In genomic region chr4:123643691-123644090, GRCh38 we compare ENCODE assay signal across 22 cellular contexts.
DNase-seq lines count a peak whose midpoint lies in the region; ATAC-seq and TF ChIP-seq lines count a peak whose summit lies in the region.
"Had no signal": no experiment of that assay in that cellular context is flagged by ENCODE, and none has a peak within 500 bp of the region (broad histone marks: within the 10 kb centered on the region; RNA-seq: fewer than 3 reads in every experiment).

No MANE protein-coding gene starts in this region.

- H3K27me3 Mint-ChIP-seq in GM23338 (ENCODE audit: insufficient read depth, low read depth, poor library complexity) = peaks cover 2% of the 10 kb centered on the region
- peaks cover 0 to 9% (median 3%) of the 10 kb centered on the region in 5 donors for H3K27me3 Mint-ChIP-seq in naive thymus-derived CD4-positive, alpha-beta T cell
- H3K27me3 Mint-ChIP-seq: T-helper 17 cell had no signal

- POLR2A ChIA-PET in Panc1 (lab: Charles Lee) = no interaction called here
- POLR2A ChIA-PET in naive thymus-derived CD4-positive, alpha-beta T cell (lab: Charles Lee) = no interaction called here

- no peaks in the 10 kb centered on the region for H3K79me2 ChIP-seq in GM23338 (replicated peaks; ENCODE audit: insufficient read depth)

- no peak overlapping the region for H3K27ac Mint-ChIP-seq in GM23338
- no peak overlapping the region for H3K27ac Mint-ChIP-seq in naive thymus-derived CD4-positive, alpha-beta T cell
- H3K27ac Mint-ChIP-seq: CD4-positive, alpha-beta memory T cell; H9; HFFc6; T-helper 17 cell had no signal

- DNase-seq in COLO668 (lab: John Stamatoyannopoulos, UW; ENCODE audit: unreplicated experiment) (peak; percentile 5), GM23338 (ENCODE audit: low spot score) (peak; percentile 12), Panc1 (ENCODE audit: low read depth, low spot score) (no peak)
- no peak for DNase-seq in naive thymus-derived CD4-positive, alpha-beta T cell
- DNase-seq: C1 segment of cervical spinal cord; Caco-2; CD4-positive, alpha-beta memory T cell; GM23248; H9; HFFc6; KBM-7; MM.1S; NCI-H187; NCI-H226; NCI-H510A; NCI-H774; SJCRH30; T-helper 17 cell had no signal

- TF ChIP-seq CTCF in GM23338 (conservative IDR thresholded peaks at IDR 0.05; ENCODE audit: low read depth in 2 of 2) (no peak), Panc1 (IDR thresholded peaks at IDR 0.05) (no peak), gastroesophageal sphincter (IDR thresholded peaks at IDR 0.05) (no peak)

- no peak for TF ChIP-seq POLR2A in gastroesophageal sphincter (IDR thresholded peaks at IDR 0.05)

- H3K9me2 ChIP-seq in GM23338 (ENCODE audit: insufficient read depth) = no peaks in the 10 kb centered on the region

- H3K4me1 ChIP-seq in GM23338 (ENCODE audit: insufficient read depth) = 0 out of 2 replicates have a peak, but pooled peaks cover 7% of the 10 kb centered on the region
- peaks cover under 1% of the 10 kb centered on the region; the same call in 1 of the 2 replicates for H3K4me1 ChIP-seq in Panc1 (ENCODE audit: control insufficient read depth, insufficient read depth, low read length)
- no peaks in the 10 kb centered on the region for H3K4me1 ChIP-seq in rectal smooth muscle tissue (ENCODE audit: control insufficient read depth, insufficient read depth, low read length)
- peaks cover 0 to 21% (median 0%) of the 10 kb centered on the region in 3 donors for H3K4me1 ChIP-seq in gastroesophageal sphincter
- H3K4me1 ChIP-seq in naive thymus-derived CD4-positive, alpha-beta T cell (ENCODE audit: control insufficient read depth in 2 of 2, insufficient read depth in 2 of 2, low read length in 2 of 2) = no peaks in the 10 kb centered on the region

- H3K9me3 Mint-ChIP-seq in GM23338 = no peaks in the 10 kb centered on the region
- peaks cover 0 to 3% (median 0%) of the 10 kb centered on the region in 11 donors for H3K9me3 Mint-ChIP-seq in naive thymus-derived CD4-positive, alpha-beta T cell

- in situ Hi-C loops in Panc1 (cut with HindIII; ENCODE audit: low pct_unique_long_range_greater_than_20kb, low sequenced_read_pairs) = no loop called here

- intact Hi-C loops in Panc1 (cut with micrococcal nuclease; ENCODE audit: unreplicated experiment) = no loop called here
- intact Hi-C loops in naive thymus-derived CD4-positive, alpha-beta T cell (cut with micrococcal nuclease) = no loop called here

- H3K4me2 ChIP-seq in GM23338 = no peak overlapping the region; the same call in 1 of the 2 replicates

- CTCF ChIA-PET in Panc1 (lab: Charles Lee) = no interaction called here
- CTCF ChIA-PET in naive thymus-derived CD4-positive, alpha-beta T cell (lab: Charles Lee) = no interaction called here

- 38 to 50% methylated on average over 1 of the region's 1 CpG for WGBS in gastroesophageal sphincter (ENCODE audit: low coverage in 1 of 2), 2 donors

- H3K4me3 ChIP-seq in GM23338 (no peak overlapping the region), Panc1 (ENCODE audit: low read depth in 2 of 2, low read length in 2 of 2) (no peak overlapping the region), rectal smooth muscle tissue (ENCODE audit: low read length) (no peak overlapping the region), gastroesophageal sphincter (no peak overlapping the region)
- H3K4me3 ChIP-seq in naive thymus-derived CD4-positive, alpha-beta T cell (ENCODE audit: low read length) = no peak overlapping the region
- H3K4me3 ChIP-seq: GM23248, SJCRH30 had no signal

- no peak for TF ChIP-seq EP300 in gastroesophageal sphincter (IDR thresholded peaks at IDR 0.05)

- peaks cover 10% of the 10 kb centered on the region for H3K4me1 Mint-ChIP-seq in GM23338
- H3K4me1 Mint-ChIP-seq in naive thymus-derived CD4-positive, alpha-beta T cell = peaks cover 0 to 5% (median 0%) of the 10 kb centered on the region in 7 donors
- H3K4me1 Mint-ChIP-seq: CD4-positive, alpha-beta memory T cell; T-helper 17 cell had no signal

- no peaks in the 10 kb centered on the region for H3K27me3 ChIP-seq in GM23338 (ENCODE audit: insufficient read depth)
- no peaks in the 10 kb centered on the region for H3K27me3 ChIP-seq in Panc1 (ENCODE audit: control insufficient read depth, insufficient read depth, low read length)
- no peaks in the 10 kb centered on the region for H3K27me3 ChIP-seq in rectal smooth muscle tissue (ENCODE audit: control insufficient read depth, insufficient read depth, low read length)
- H3K27me3 ChIP-seq in gastroesophageal sphincter = no peaks in the 10 kb centered on the region
- H3K27me3 ChIP-seq in naive thymus-derived CD4-positive, alpha-beta T cell (ENCODE audit: control insufficient read depth in 2 of 2, insufficient read depth in 2 of 2, low read length in 2 of 2) = no peaks in the 10 kb centered on the region
- H3K27me3 ChIP-seq: SJCRH30 had no signal

- H2AFZ ChIP-seq in GM23338 = no peak overlapping the region
- H2AFZ ChIP-seq: GM23248 had no signal

- no peaks in the 10 kb centered on the region for H4K20me1 ChIP-seq in GM23338 (replicated peaks; ENCODE audit: insufficient read depth)

- H3K36me3 ChIP-seq in GM23338 (ENCODE audit: insufficient read depth) (no peaks in the 10 kb centered on the region), Panc1 (ENCODE audit: control insufficient read depth, insufficient read depth, low read length) (no peaks in the 10 kb centered on the region), rectal smooth muscle tissue (ENCODE audit: control insufficient read depth, insufficient read depth, low read length) (no peaks in the 10 kb centered on the region), gastroesophageal sphincter (no peaks in the 10 kb centered on the region)
- no peaks in the 10 kb centered on the region for H3K36me3 ChIP-seq in naive thymus-derived CD4-positive, alpha-beta T cell (ENCODE audit: control insufficient read depth in 2 of 3, insufficient read depth in 3 of 3, low read length in 3 of 3)
- H3K36me3 ChIP-seq: SJCRH30 had no signal

- no peak overlapping the region for H3K27ac ChIP-seq in GM23338 (ENCODE audit: low read depth)
- H3K27ac ChIP-seq in Panc1 (ENCODE audit: low read length) = peak overlapping the region; percentile 23; the same call in 1 of the 2 replicates
- peak overlapping the region; percentile 19 for H3K27ac ChIP-seq in rectal smooth muscle tissue (ENCODE audit: low read depth, low read length)
- peak overlapping the region in 1 of 4 donors; percentile 30 for H3K27ac ChIP-seq in gastroesophageal sphincter
- H3K27ac ChIP-seq in naive thymus-derived CD4-positive, alpha-beta T cell (ENCODE audit: low read depth, low read length) = no peak overlapping the region
- H3K27ac ChIP-seq: GM23248, SJCRH30 had no signal

- ATAC-seq in GM23338 = no peak
- ATAC-seq in Panc1 = no peak
- no peak for ATAC-seq in gastroesophageal sphincter
- no peak for ATAC-seq in HG03175 (IDR thresholded peaks at IDR 0.05; ENCODE audit: unreplicated experiment)
- ATAC-seq in naive thymus-derived CD4-positive, alpha-beta T cell = no peak
- ATAC-seq: SK-N-SH treated with all-trans-retinoic acid at 6 μM for 48 hours, T-helper 17 cell had no signal

- no peaks in the 10 kb centered on the region for H3K36me3 Mint-ChIP-seq in GM23338 (ENCODE audit: low read depth)
- peaks cover 0 to 4% (median 0%) of the 10 kb centered on the region in 5 donors for H3K36me3 Mint-ChIP-seq in naive thymus-derived CD4-positive, alpha-beta T cell
- H3K36me3 Mint-ChIP-seq: CD4-positive, alpha-beta memory T cell had no signal

- H3K9me3 ChIP-seq in Panc1 (ENCODE audit: control insufficient read depth, insufficient read depth, low read depth, low read length) (no peaks in the 10 kb centered on the region), gastroesophageal sphincter (no peaks in the 10 kb centered on the region)
- no peaks in the 10 kb centered on the region for H3K9me3 ChIP-seq in naive thymus-derived CD4-positive, alpha-beta T cell (ENCODE audit: control insufficient read depth in 2 of 3, low read length in 3 of 3)
- H3K9me3 ChIP-seq: Caco-2, SJCRH30 had no signal

- H3K9ac ChIP-seq in rectal smooth muscle tissue (ENCODE audit: low read length) = no peak overlapping the region
- H3K9ac ChIP-seq: GM23248 had no signal

- H3K4me3 Mint-ChIP-seq in GM23338 = no peak overlapping the region
- no peak overlapping the region for H3K4me3 Mint-ChIP-seq in naive thymus-derived CD4-positive, alpha-beta T cell
- H3K4me3 Mint-ChIP-seq: CD4-positive, alpha-beta memory T cell; H9; HFFc6; T-helper 17 cell had no signal

- BruUV-seq in Panc1 (replicated peaks; lab: Mats Ljungman, UMichigan) = no TSS peak

- no peaks in the 10 kb centered on the region for H3F3A ChIP-seq in GM23338 (replicated peaks; ENCODE audit: low read depth)

TF ChIP-seq in GM23338, 12 proteins besides CTCF, POLR2A, EP300 and RAD21 (continues in another document):
- TF ChIP-seq REST (IDR thresholded peaks at IDR 0.05; ENCODE audit: unreplicated experiment) = no peak
- TF ChIP-seq EZH2 (IDR thresholded peaks at IDR 0.05; ENCODE audit: low read depth, unreplicated experiment) = no peak
- TF ChIP-seq CREB1 (CRISPR knock-in tag; IDR thresholded peaks at IDR 0.05; ENCODE audit: low read depth) = no peak
- TF ChIP-seq ZNF331 (CRISPR knock-in tag; IDR thresholded peaks at IDR 0.05; ENCODE audit: low read depth) = no peak
- no peak for TF ChIP-seq JUNB (IDR thresholded peaks at IDR 0.05; ENCODE audit: unreplicated experiment)

Comparison
In these comparisons a context has a peak if more than half of its experiments do, and no peak if none do; other contexts are left out.
1. DNase-seq: peak in COLO668 (single experiment) and GM23338 (single experiment); none in Panc1 (single experiment) and naive thymus-derived CD4-positive, alpha-beta T cell (0 of 9).
2. H3K27ac ChIP-seq: peak in Panc1 (single experiment) and rectal smooth muscle tissue (single experiment); none in GM23338 (single experiment) and naive thymus-derived CD4-positive, alpha-beta T cell (single experiment).